Comparison of ENCODE assay signal across 1 cellular context in genomic region chr4:185412412-185412811, GRCh38.
TF ChIP-seq lines count a peak whose summit lies in the region.

No MANE protein-coding gene starts in this region.

TF ChIP-seq in IMR-90, 13 proteins besides CTCF, POLR2A, EP300 and RAD21 (continued from another document):
- no peak for TF ChIP-seq MAFK (IDR thresholded peaks at IDR 0.05; ENCODE audit: low read depth, low read length)
- TF ChIP-seq CHD1 (IDR thresholded peaks at IDR 0.05; ENCODE audit: low read depth, low read length): no peak
- no peak for TF ChIP-seq CEBPB (IDR thresholded peaks at IDR 0.05; ENCODE audit: low read depth, low read length)
- no peak for TF ChIP-seq MXI1 (IDR thresholded peaks at IDR 0.05; ENCODE audit: borderline replicate concordance, low read depth, low read length)
- no peak for TF ChIP-seq FOS (IDR thresholded peaks at IDR 0.05; ENCODE audit: low read depth, low read length)
